In genomic region chr2:36441816-36442215, GRCh38 we compare ENCODE assay signal across 1 cellular context.
TF ChIP-seq lines count a peak whose summit lies in the region.

No MANE protein-coding gene starts in this region.

TF ChIP-seq in WTC11, 78 proteins besides CTCF, POLR2A, EP300 and RAD21 (continued from another document):
- TF ChIP-seq MLX (CRISPR knock-in tag; IDR thresholded peaks at IDR 0.05) (no peak), NFATC4 (CRISPR knock-in tag; IDR thresholded peaks at IDR 0.05) (no peak), ATF2 (CRISPR knock-in tag; IDR thresholded peaks at IDR 0.05; ENCODE audit: borderline replicate concordance, low read depth) (no peak), ZNF263 (CRISPR knock-in tag; IDR thresholded peaks at IDR 0.05; ENCODE audit: low read depth) (no peak), FOXK1 (CRISPR knock-in tag; IDR thresholded peaks at IDR 0.05) (no peak)
